Comparison of ENCODE assay signal across 20 cellular contexts in genomic region chr1:63802109-63802508, GRCh38. TPM values are rescaled to one million over a fixed set of nuclear protein-coding genes. Genes with fewer than 3 reads are reported as not detected.
DNase-seq lines count a peak whose midpoint lies in the region; ATAC-seq and TF ChIP-seq lines count a peak whose summit lies in the region.
"Had no signal": no experiment of that assay in that cellular context is flagged by ENCODE, and none has a peak within 500 bp of the region (broad histone marks: within the 10 kb centered on the region; RNA-seq: fewer than 3 reads in every experiment).

No MANE protein-coding gene starts in this region.

- peak; percentile 55; the same call in 1 of the 2 replicates for ATAC-seq in PC-3
- ATAC-seq in heart left ventricle: no peak
- no peak for ATAC-seq in GM19467 (IDR thresholded peaks at IDR 0.05; ENCODE audit: unreplicated experiment)
- no peak for ATAC-seq in GM21737 (IDR thresholded peaks at IDR 0.05; ENCODE audit: unreplicated experiment)

- H3K9me2 ChIP-seq in PC-3 (replicated peaks; ENCODE audit: low read length): no peaks in the 10 kb centered on the region

- H3K4me2 ChIP-seq in PC-3 (ENCODE audit: low read length): no peak overlapping the region

- H3K27ac ChIP-seq in PC-3 (ENCODE audit: low read length) (no peak overlapping the region), heart left ventricle (no peak overlapping the region)
- H3K27ac ChIP-seq: 22Rv1, SK-N-MC had no signal

- no peaks in the 10 kb centered on the region for H3F3A ChIP-seq in PC-3 (ENCODE audit: low read length, unreplicated experiment)

- H3K9ac ChIP-seq in PC-3 (ENCODE audit: low read length): no peak overlapping the region

- POLR2A ChIA-PET in PC-3 (lab: Charles Lee; ENCODE audit: unreplicated experiment): no interaction called here

- H2AFZ ChIP-seq in PC-3 (ENCODE audit: low read length): no peak overlapping the region

- 74 to 90% (median 84%) methylated on average over 3 of the region's 3 CpGs for WGBS in heart left ventricle, 4 donors

- no TSS peak for BruUV-seq in PC-3 (replicated peaks; lab: Mats Ljungman, UMichigan)

- intact Hi-C loops in PC-3 (cut with micrococcal nuclease): no loop called here
- intact Hi-C loops in heart left ventricle (cut with DNase I): no loop called here

- H4K20me1 ChIP-seq in PC-3 (ENCODE audit: low read length): peaks cover 10% of the 10 kb centered on the region; the same call in 1 of the 2 replicates

- H3K79me2 ChIP-seq in PC-3 (ENCODE audit: low read length): peaks cover 25% of the 10 kb centered on the region

- H3K4me1 ChIP-seq in PC-3 (ENCODE audit: insufficient read depth, low read length) (no peaks in the 10 kb centered on the region), heart left ventricle (peaks cover 0 to 41% (median 13%) of the 10 kb centered on the region in 12 donors)

- DNase-seq in DMS 273 (lab: John Stamatoyannopoulos, UW; ENCODE audit: unreplicated experiment) (peak; percentile 15), DMS 273 treated with DMSO at 0.1 percent for 48 hours (lab: John Stamatoyannopoulos, UW) (no peak), PC-3 (no peak), choroid plexus epithelial cell (ENCODE audit: low read depth) (no peak), retinal pigment epithelial cell (ENCODE audit: low read depth) (no peak), heart left ventricle (no peak)
- DNase-seq: CD4-positive, alpha-beta memory T cell; DMS79; Kasumi-1; MM.1S; NCI-H1092; NCI-H1436 treated with DMSO at 0.1 percent for 48 hours; NCI-H2029; NCI-H2171; NCI-H526; Right ventricle myocardium superior had no signal

- no peaks in the 10 kb centered on the region for H3K9me3 ChIP-seq in PC-3 (ENCODE audit: low read length)
- no peaks in the 10 kb centered on the region for H3K9me3 ChIP-seq in heart left ventricle

- H3K36me3 ChIP-seq in PC-3 (ENCODE audit: low read depth, low read length) (no peaks in the 10 kb centered on the region), heart left ventricle (no peaks in the 10 kb centered on the region)

- TF ChIP-seq CTCF in PC-3 (conservative IDR thresholded peaks at IDR 0.05; ENCODE audit: low read depth, low read length) (peak; percentile 33; the same call in 1 of the 2 replicates), choroid plexus epithelial cell (conservative IDR thresholded peaks at IDR 0.05; ENCODE audit: low read depth, low read length) (peak; percentile 27), retinal pigment epithelial cell (conservative IDR thresholded peaks at IDR 0.05; ENCODE audit: low read depth, low read length) (peak; percentile 5), heart left ventricle (IDR thresholded peaks at IDR 0.05) (peak in 2 of 12 donors; percentile 22 to 26)

- CTCF ChIA-PET in PC-3 (lab: Charles Lee): no interaction called here

- H3K27me3 ChIP-seq in PC-3 (ENCODE audit: low read length): no peaks in the 10 kb centered on the region
- no peaks in the 10 kb centered on the region for H3K27me3 ChIP-seq in heart left ventricle

- no peak for TF ChIP-seq POLR2A in heart left ventricle (IDR thresholded peaks at IDR 0.05)

- no peak overlapping the region for H3K4me3 ChIP-seq in PC-3 (ENCODE audit: low read length)
- no peak overlapping the region for H3K4me3 ChIP-seq in choroid plexus epithelial cell (ENCODE audit: low read depth, low read length)
- no peak overlapping the region for H3K4me3 ChIP-seq in retinal pigment epithelial cell (ENCODE audit: low read length)
- no peak overlapping the region for H3K4me3 ChIP-seq in heart left ventricle
- H3K4me3 ChIP-seq: SK-N-MC had no signal

RNA-seq across cellular contexts. Expression of gene ROR1, which starts 28.3 kb away (rescaled TPM):
- total RNA-seq in PC-3 (2014; rRNA removed) (16.5 and 22.6 TPM in 2 replicates), heart left ventricle (10 to 100 TPM; 13.4 to 35.3 (median 19.6) TPM)
- polyA plus RNA-seq in heart left ventricle: 1 to 10 TPM; 4.1 to 9.6 TPM
- total RNA-seq: CD4-positive, alpha-beta memory T cell had no signal
- polyA plus RNA-seq: CD4-positive, alpha-beta memory T cell had no signal
